Comparison of ENCODE assay signal across 9 cellular contexts in genomic region chr19:342128-342455, GRCh38. TPM values are rescaled to one million over a fixed set of nuclear protein-coding genes. Genes with fewer than 3 reads are reported as not detected.
A peak's percentile ranks its signal among the peaks of the same experiment; 100 is the strongest.
DNase-seq lines count a peak whose midpoint lies in the region; ATAC-seq and TF ChIP-seq lines count a peak whose summit lies in the region.
"Had no signal": no experiment of that assay in that cellular context is flagged by ENCODE, and none has a peak within 500 bp of the region (broad histone marks: within the 10 kb centered on the region; RNA-seq: fewer than 3 reads in every experiment).

No MANE protein-coding gene starts in this region.

- peak overlapping the region; percentile 70 for H3K4me3 ChIP-seq in GM23248
- H3K4me3 ChIP-seq in RWPE2 (ENCODE audit: severe bottlenecking) = no peak overlapping the region
- H3K4me3 ChIP-seq in skeletal muscle satellite cell (ENCODE audit: low read length) = peak overlapping the region; percentile 76

- no peaks in the 10 kb centered on the region for H3K9me3 ChIP-seq in GM23248 (ENCODE audit: low read depth)
- H3K9me3 ChIP-seq in RWPE2 (ENCODE audit: severe bottlenecking) = no peaks in the 10 kb centered on the region
- no peaks in the 10 kb centered on the region for H3K9me3 ChIP-seq in skeletal muscle satellite cell (replicated peaks; ENCODE audit: low read length)

- no peak overlapping the region for H3K27ac Mint-ChIP-seq in glutamatergic neuron (ENCODE audit: unreplicated experiment)

- peaks cover 19% of the 10 kb centered on the region for H3K27me3 Mint-ChIP-seq in glutamatergic neuron (ENCODE audit: unreplicated experiment)

- H3F3A ChIP-seq in GM23248 (ENCODE audit: insufficient read depth) = peaks cover 17% of the 10 kb centered on the region; the same call in 1 of the 2 replicates

- H3K27ac ChIP-seq in GM23248 = peak overlapping the region; percentile 89
- peak overlapping the region; percentile 69 for H3K27ac ChIP-seq in RWPE2 (ENCODE audit: poor library complexity, severe bottlenecking)
- H3K27ac ChIP-seq in foreskin keratinocyte = no peak overlapping the region

- H3K36me3 ChIP-seq in GM23248 (ENCODE audit: low read depth) (no peaks in the 10 kb centered on the region), RWPE2 (ENCODE audit: low read depth) (peaks cover 46% of the 10 kb centered on the region), skeletal muscle satellite cell (ENCODE audit: insufficient read depth, low read length) (peaks cover 17% of the 10 kb centered on the region)

- peak overlapping the region; percentile 81 for H3K4me2 ChIP-seq in GM23248 (ENCODE audit: unreplicated experiment)
- H3K4me2 ChIP-seq in skeletal muscle satellite cell (ENCODE audit: low read length) = peak overlapping the region; percentile 89

- H4K20me1 ChIP-seq in GM23248 (ENCODE audit: insufficient read depth) = peaks cover 7% of the 10 kb centered on the region; the same call in 1 of the 2 replicates

- H3K4me1 Mint-ChIP-seq in glutamatergic neuron (ENCODE audit: low read depth, unreplicated experiment) = peaks cover 25% of the 10 kb centered on the region

- H3K9ac ChIP-seq in GM23248 (peak overlapping the region; percentile 84), skeletal muscle satellite cell (ENCODE audit: low read depth, low read length) (peak overlapping the region; percentile 82)

- H3K4me1 ChIP-seq in GM23248 (ENCODE audit: insufficient read depth) = peaks cover 19% of the 10 kb centered on the region
- peaks cover 13% of the 10 kb centered on the region for H3K4me1 ChIP-seq in RWPE2 (ENCODE audit: insufficient read depth, poor library complexity, severe bottlenecking)
- H3K4me1 ChIP-seq in skeletal muscle satellite cell (ENCODE audit: control insufficient read depth, insufficient read depth, low read length) = peaks cover 38% of the 10 kb centered on the region
- H3K4me1 ChIP-seq in foreskin keratinocyte = peaks cover 12% of the 10 kb centered on the region

- in situ Hi-C loops in GM23248 (cut with MboI) = no loop called here

- H3K27me3 ChIP-seq in GM23248 (replicated peaks; ENCODE audit: insufficient read depth) = no peaks in the 10 kb centered on the region
- no peaks in the 10 kb centered on the region for H3K27me3 ChIP-seq in RWPE2 (ENCODE audit: insufficient read depth, poor library complexity, severe bottlenecking)
- H3K27me3 ChIP-seq in skeletal muscle satellite cell (ENCODE audit: control insufficient read depth, insufficient read depth, low read length) = no peaks in the 10 kb centered on the region
- H3K27me3 ChIP-seq in foreskin keratinocyte = no peaks in the 10 kb centered on the region

- peaks cover 11% of the 10 kb centered on the region for H3K9me3 Mint-ChIP-seq in glutamatergic neuron (ENCODE audit: unreplicated experiment)

- H2AFZ ChIP-seq in GM23248 = no peak overlapping the region

- WGBS in GM23248 (ENCODE audit: low coverage in 1 of 2, low lambda C conversion rate in 2 of 2, missing lambda C conversion rate in 2 of 2), 2 experiments = 93 to 98% methylated on average over 10 of the region's 10 CpGs

- no peak for TF ChIP-seq CTCF in RWPE2 (IDR thresholded peaks at IDR 0.05; ENCODE audit: poor library complexity, severe bottlenecking)
- TF ChIP-seq CTCF in glutamatergic neuron (IDR thresholded peaks at IDR 0.05; ENCODE audit: partially characterized antibody, unreplicated experiment) = no peak
- TF ChIP-seq CTCF in foreskin keratinocyte (conservative IDR thresholded peaks at IDR 0.05) = no peak

- H3K36me3 Mint-ChIP-seq in glutamatergic neuron (ENCODE audit: unreplicated experiment) = peaks cover 4% of the 10 kb centered on the region

- ATAC-seq in RWPE2 (ENCODE audit: low read depth) = no peak
- ATAC-seq in foreskin keratinocyte = no peak

- H3K79me2 ChIP-seq in GM23248 (ENCODE audit: insufficient read depth) = peaks cover 70% of the 10 kb centered on the region

- H3K4me3 Mint-ChIP-seq in glutamatergic neuron (ENCODE audit: unreplicated experiment) = peak overlapping the region; percentile 42

- no peaks in the 10 kb centered on the region for H3K9me2 ChIP-seq in GM23248 (ENCODE audit: insufficient read depth)

- no peak for DNase-seq in GM23248
- DNase-seq in RWPE2 (ENCODE audit: low spot score) = no peak
- no peak for DNase-seq in glutamatergic neuron
- no peak for DNase-seq in 8988T
- DNase-seq in NCI-H2196 (lab: John Stamatoyannopoulos, UW; ENCODE audit: unreplicated experiment) = no peak
- no peak for DNase-seq in foreskin keratinocyte
- DNase-seq: islet precursor cell; stimulated activated CD4-positive, alpha-beta T cell treated with anti-CD3 and anti-CD28 coated beads, Interleukin-15, amount 100 ng/mL, for 24 hours had no signal

RNA-seq across cellular contexts. Expression of gene MIER2, which starts 2.5 kb away (rescaled TPM):
- 11.8 and 27.8 TPM in 2 replicates for total RNA-seq in GM23248 (2014; rRNA removed; shearing (Covaris generic))
- 28.6 and 30.7 TPM in 2 replicates for polyA plus RNA-seq in GM23248 (2016; fragmentation: Nextera tagmentation; extraction: Ambion mirVana)
- 47.3 TPM for total RNA-seq in glutamatergic neuron (ENCODE audit: unreplicated experiment)
- 10.9 and 13.2 TPM in 2 replicates for total RNA-seq in skeletal muscle satellite cell (2012; rRNA removed)
- total RNA-seq in foreskin keratinocyte = 23.5 and 27.8 TPM in 2 replicates
- polyA plus RNA-seq in foreskin keratinocyte = 26.9 and 28.8 TPM in 2 replicates

RNA-seq across cellular contexts. Expression of gene PLPP2, which starts 50.9 kb away (rescaled TPM):
- 1.4 and 4.3 TPM in 2 replicates for total RNA-seq in GM23248 (2014; rRNA removed; shearing (Covaris generic))
- polyA plus RNA-seq in GM23248 (2016; fragmentation: Nextera tagmentation; extraction: Ambion mirVana) (1.2 and 1.3 TPM in 2 replicates), foreskin keratinocyte (15.3 and 17.0 TPM in 2 replicates)
- total RNA-seq in glutamatergic neuron (ENCODE audit: unreplicated experiment) (0.64 TPM), foreskin keratinocyte (12.5 and 13.8 TPM in 2 replicates)
- total RNA-seq in skeletal muscle satellite cell (2012; rRNA removed) = 1.5 and 6.3 TPM in 2 replicates
